ENCODE assay signal across 1 cellular context in the genomic region with DNA sequence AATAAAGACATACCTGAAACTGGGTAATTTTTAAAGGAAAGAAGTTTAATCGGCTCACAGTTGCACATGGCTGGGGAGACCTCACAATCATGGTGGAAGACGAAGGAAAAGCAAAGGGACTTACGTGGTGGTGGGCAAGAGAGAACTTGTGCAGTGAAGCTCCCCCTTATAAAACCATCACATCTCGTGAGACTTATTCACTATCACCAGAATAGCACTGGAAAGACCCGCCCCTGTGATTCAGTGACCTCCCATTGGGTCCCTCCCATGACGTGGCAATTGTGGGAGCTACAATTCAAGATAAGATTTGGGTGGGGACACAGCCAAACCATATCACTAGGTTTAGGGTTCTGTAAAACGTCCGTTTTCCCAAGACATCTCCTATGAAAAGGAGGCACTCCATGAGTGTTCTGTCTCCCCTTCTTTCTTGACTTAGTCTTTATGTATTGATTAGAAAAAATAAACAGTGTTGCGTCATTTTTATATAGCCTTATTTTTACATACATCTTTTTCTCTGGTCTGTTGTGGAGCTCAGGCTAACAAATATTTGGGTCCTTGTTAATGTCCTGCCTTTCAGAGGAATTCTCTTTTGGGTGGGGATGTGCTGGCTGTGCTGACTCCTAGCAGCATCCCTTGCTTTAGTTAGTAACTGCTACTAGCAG.
A peak's percentile ranks its signal among the peaks of the same experiment; 100 is the strongest.
TF ChIP-seq lines count a peak whose summit lies in the region.

No MANE protein-coding gene starts in this region.

TF ChIP-seq in IMR-90, 13 proteins besides CTCF, POLR2A, EP300 and RAD21:
- TF ChIP-seq MAFK (IDR thresholded peaks at IDR 0.05; ENCODE audit: low read depth, low read length) (no peak), CEBPB (IDR thresholded peaks at IDR 0.05; ENCODE audit: low read depth, low read length) (peak; percentile 54)
TF ChIP-seq in IMR-90: peak in this region for 1.
